In genomic region chr2:241356871-241357260, GRCh38 we compare ENCODE assay signal across 8 cellular contexts. TPM values are rescaled to one million over a fixed set of nuclear protein-coding genes. Genes with fewer than 3 reads are reported as not detected.
DNase-seq lines count a peak whose midpoint lies in the region; ATAC-seq, FAIRE-seq and TF ChIP-seq lines count a peak whose summit lies in the region.

No MANE protein-coding gene starts in this region.

- H3K9me3 ChIP-seq in HepG2 (ENCODE audit: low read length): no peaks in the 10 kb centered on the region

- no peaks in the 10 kb centered on the region; a peak in 1 of 5 replicates for H3K27me3 ChIP-seq in HepG2 (ENCODE audit: control insufficient read depth in 1 of 2, insufficient read depth in 2 of 2, low read length in 2 of 2)

- FAIRE-seq in HepG2 (lab: Jason Lieb, UNC): no peak

- no peak for TF ChIP-seq RAD21 in HepG2 (CRISPR knock-in tag; IDR thresholded peaks at IDR 0.05)

- WGBS in HepG2 (ENCODE audit: low lambda C conversion rate): 0% methylated on average over 5 of the region's 5 CpGs

- H4K20me1 ChIP-seq in HepG2 (ENCODE audit: insufficient read depth, low read length): peaks cover 38% of the 10 kb centered on the region

- intact Hi-C loops in activated naive CD4-positive, alpha-beta T cell treated with anti-CD3 and anti-CD28 coated beads for 36 hours (cut with micrococcal nuclease): loop anchor here (1.0 to 5.0 kb wide), 7 partner anchors 42 to 790 kb away; partner anchors contain the start of genes DTYMK, HDLBP, ING5 and PPP1R7
- intact Hi-C loops in HepG2 (cut with micrococcal nuclease; ENCODE audit: unreplicated experiment): loop anchor here (2.0 to 10.0 kb wide), 3 partner anchors 76 to 148 kb away; partner anchors contain the start of gene STK25

- CTCF ChIA-PET in activated naive CD4-positive, alpha-beta T cell treated with anti-CD3 and anti-CD28 coated beads for 36 hours (lab: Charles Lee): no interaction called here
- CTCF ChIA-PET in HepG2 (lab: Yijun Ruan, JAX; ENCODE audit: low intra/inter-chr PET ratio, low total read pairs): no interaction called here

- peaks cover 84% of the 10 kb centered on the region for H3K4me1 ChIP-seq in HepG2 (ENCODE audit: insufficient read depth, low read length)

- TF ChIP-seq CTCF in HepG2 (CRISPR knock-in tag; IDR thresholded peaks at IDR 0.05) (no peak), type B pancreatic cell (conservative IDR thresholded peaks at IDR 0.05) (no peak)

- no peak for DNase-seq in activated naive CD4-positive, alpha-beta T cell treated with anti-CD3 and anti-CD28 coated beads for 36 hours
- DNase-seq in activated naive CD4-positive, alpha-beta T cell (lab: John Stamatoyannopoulos, UW): no peak
- no peak for DNase-seq in activated naive CD8-positive, alpha-beta T cell treated with anti-CD3 and anti-CD28 coated beads for 36 hours
- DNase-seq in HepG2 (ENCODE audit: low spot score) (no peak), type B pancreatic cell (ENCODE audit: extremely low spot score, unreplicated experiment) (no peak), NOMO-1 treated with DMSO at 0.1 percent for 48 hours (lab: John Stamatoyannopoulos, UW; ENCODE audit: unreplicated experiment) (no peak)

- peak overlapping the region; percentile 90 for H3K4me2 ChIP-seq in HepG2 (ENCODE audit: low read depth, low read length)

- no peaks in the 10 kb centered on the region for H3K27me3 Mint-ChIP-seq in activated naive CD4-positive, alpha-beta T cell treated with anti-CD3 and anti-CD28 coated beads for 36 hours (ENCODE audit: low read depth)
- H3K27me3 Mint-ChIP-seq in activated naive CD8-positive, alpha-beta T cell treated with anti-CD3 and anti-CD28 coated beads for 36 hours: no peaks in the 10 kb centered on the region
- H3K27me3 Mint-ChIP-seq in type B pancreatic cell: no peaks in the 10 kb centered on the region

- H3K4me3 ChIP-seq in HepG2 (replicated peaks in 1 of 3; ENCODE audit: insufficient read depth in 1 of 3, low read depth in 2 of 3, low read length in 3 of 3): peak overlapping the region; percentile 83 to 96 (median 94)

- peaks cover 59% of the 10 kb centered on the region for H3K79me2 ChIP-seq in HepG2 (ENCODE audit: insufficient read depth, low read length)

- ATAC-seq in HepG2 (no peak), GM18519 (IDR thresholded peaks at IDR 0.05; ENCODE audit: low FRiP score, unreplicated experiment) (no peak), HG02938 (IDR thresholded peaks at IDR 0.05; ENCODE audit: unreplicated experiment) (no peak)

- POLR2A ChIA-PET in HepG2 (lab: Yijun Ruan, JAX): interaction anchor here (1.0 to 1.1 kb wide), 4 partner anchors 18 to 42 kb away, joined by 3 to 16 read pairs (median 4); partner anchors contain the start of genes HDLBP and SEPTIN2

- H3K9ac ChIP-seq in HepG2 (ENCODE audit: insufficient read depth, low read depth, low read length): peak overlapping the region; percentile 89

- peaks cover 17% of the 10 kb centered on the region for H3K36me3 Mint-ChIP-seq in activated naive CD4-positive, alpha-beta T cell treated with anti-CD3 and anti-CD28 coated beads for 36 hours (ENCODE audit: low read depth)
- H3K36me3 Mint-ChIP-seq in activated naive CD8-positive, alpha-beta T cell treated with anti-CD3 and anti-CD28 coated beads for 36 hours: peaks cover 12% of the 10 kb centered on the region
- peaks cover 4% of the 10 kb centered on the region for H3K36me3 Mint-ChIP-seq in type B pancreatic cell

- TF ChIP-seq POLR2A in HepG2 (IDR thresholded peaks at IDR 0.05; ENCODE audit: insufficient read depth in 1 of 2, low read depth in 2 of 2, low read length in 2 of 2): no peak

- H3K4me1 Mint-ChIP-seq in activated naive CD4-positive, alpha-beta T cell treated with anti-CD3 and anti-CD28 coated beads for 36 hours (ENCODE audit: low read depth): peaks cover 27% of the 10 kb centered on the region
- H3K4me1 Mint-ChIP-seq in activated naive CD8-positive, alpha-beta T cell treated with anti-CD3 and anti-CD28 coated beads for 36 hours: peaks cover 30% of the 10 kb centered on the region
- peaks cover 45% of the 10 kb centered on the region for H3K4me1 Mint-ChIP-seq in type B pancreatic cell (ENCODE audit: unreplicated experiment)

- peak overlapping the region; percentile 69 for H3K27ac ChIP-seq in HepG2 (ENCODE audit: extremely low read length, insufficient read depth, low read length)

- peak overlapping the region; percentile 78 for H3K4me3 Mint-ChIP-seq in activated naive CD4-positive, alpha-beta T cell treated with anti-CD3 and anti-CD28 coated beads for 36 hours
- H3K4me3 Mint-ChIP-seq in activated naive CD8-positive, alpha-beta T cell treated with anti-CD3 and anti-CD28 coated beads for 36 hours: peak overlapping the region; percentile 79
- peak overlapping the region; percentile 89 for H3K4me3 Mint-ChIP-seq in type B pancreatic cell

- BruUV-seq in HepG2 (replicated peaks; lab: Mats Ljungman, UMichigan): no TSS peak

- no peaks in the 10 kb centered on the region for H3K9me3 Mint-ChIP-seq in activated naive CD4-positive, alpha-beta T cell treated with anti-CD3 and anti-CD28 coated beads for 36 hours
- H3K9me3 Mint-ChIP-seq in activated naive CD8-positive, alpha-beta T cell treated with anti-CD3 and anti-CD28 coated beads for 36 hours: no peaks in the 10 kb centered on the region
- H3K9me3 Mint-ChIP-seq in type B pancreatic cell: no peaks in the 10 kb centered on the region

- in situ Hi-C loops in HepG2 (cut with HindIII; ENCODE audit: extremely low pct_ligation_motif_present, low pct_unique_long_range_greater_than_20kb): no loop called here

- no peak overlapping the region for H2AFZ ChIP-seq in HepG2 (ENCODE audit: low read length)

- H3K36me3 ChIP-seq in HepG2 (replicated peaks in 1 of 2; ENCODE audit: control insufficient read depth in 1 of 2, insufficient read depth in 2 of 2, low read length in 2 of 2): peaks cover 2 to 27% of the 10 kb centered on the region in 2 experiments; a peak in 3 of 5 replicates

- TF ChIP-seq EP300 in HepG2 (IDR thresholded peaks at IDR 0.05; ENCODE audit: low read depth in 2 of 2, low read length in 2 of 2): no peak
- no peak for TF ChIP-seq EP300 in HepG2 (CRISPR knock-in tag; IDR thresholded peaks at IDR 0.05; ENCODE audit: borderline replicate concordance)

- no peak overlapping the region for H3K27ac Mint-ChIP-seq in activated naive CD4-positive, alpha-beta T cell treated with anti-CD3 and anti-CD28 coated beads for 36 hours
- peak overlapping the region; percentile 58 for H3K27ac Mint-ChIP-seq in activated naive CD8-positive, alpha-beta T cell treated with anti-CD3 and anti-CD28 coated beads for 36 hours
- peak overlapping the region; percentile 58 for H3K27ac Mint-ChIP-seq in type B pancreatic cell

RNA-seq across cellular contexts. Expression of gene FARP2, which starts 0.8 kb away (rescaled TPM):
- 10 to 100 TPM; 19.5 to 19.6 TPM for total RNA-seq in activated naive CD4-positive, alpha-beta T cell treated with anti-CD3 and anti-CD28 coated beads for 36 hours
- total RNA-seq in activated naive CD8-positive, alpha-beta T cell treated with anti-CD3 and anti-CD28 coated beads for 36 hours: 10 to 100 TPM; 32.7 to 36.8 TPM
- total RNA-seq in HepG2 (2016; rRNA removed; fragmentation: Illumina TruSeq; extraction: Trizol): 43.3 and 45.4 TPM in 2 replicates
- total RNA-seq in HepG2 (2016; cell fraction: cytosol; rRNA removed; fragmentation: Illumina TruSeq; extraction: Trizol; ENCODE audit: low read depth): 60.7 and 66.0 TPM in 2 replicates
- total RNA-seq in HepG2 (2016; cell fraction: insoluble cytoplasmic fraction; rRNA removed; fragmentation: Illumina TruSeq; extraction: Trizol): 39.9 and 41.1 TPM in 2 replicates
- total RNA-seq in HepG2 (2016; cell fraction: membrane; rRNA removed; fragmentation: Illumina TruSeq; extraction: Trizol): 26.8 and 27.2 TPM in 2 replicates
- total RNA-seq in HepG2 (2016; cell fraction: nucleus; rRNA removed; fragmentation: Illumina TruSeq; extraction: Trizol): 40.7 and 47.5 TPM in 2 replicates
- 28.0 and 29.5 TPM in 2 replicates for polyA plus RNA-seq in HepG2 (2011; rRNA removed)
- polyA plus RNA-seq in HepG2 (2011; cell fraction: cytosol; rRNA removed): 14.2 and 16.0 TPM in 2 replicates
- polyA plus RNA-seq in HepG2 (2011; cell fraction: nucleus; rRNA removed): 67.3 and 75.5 TPM in 2 replicates
- polyA plus RNA-seq in HepG2 (2012): 28.7 and 33.3 TPM in 2 replicates
- polyA plus RNA-seq in HepG2 (2016; cell fraction: cytosol; fragmentation: Illumina TruSeq; extraction: Trizol; ENCODE audit: low read depth): 3.3 and 4.4 TPM in 2 replicates
- 24.1 and 27.0 TPM in 2 replicates for polyA plus RNA-seq in HepG2 (2016; cell fraction: insoluble cytoplasmic fraction; fragmentation: Illumina TruSeq; extraction: Trizol; ENCODE audit: low read depth)
- 6.7 and 9.3 TPM in 2 replicates for polyA plus RNA-seq in HepG2 (2016; cell fraction: membrane; fragmentation: Illumina TruSeq; extraction: Trizol; ENCODE audit: low read depth)
- 43.0 and 49.1 TPM in 2 replicates for polyA plus RNA-seq in HepG2 (2016; cell fraction: nucleus; fragmentation: Illumina TruSeq; extraction: Trizol; ENCODE audit: insufficient read depth, low read depth)
- 62.3 and 67.5 TPM in 2 replicates for polyA minus RNA-seq in HepG2 (2011; rRNA and poly(A)+ RNA removed; ENCODE audit: low replicate concordance)
- 23.7 and 25.8 TPM in 2 replicates for polyA minus RNA-seq in HepG2 (2011; cell fraction: cytosol; rRNA and poly(A)+ RNA removed)
- 56.9 and 62.9 TPM in 2 replicates for polyA minus RNA-seq in HepG2 (2011; cell fraction: nucleus; rRNA and poly(A)+ RNA removed)
- 62.5 and 71.1 TPM in 2 replicates for total RNA-seq in type B pancreatic cell (ENCODE audit: low replicate concordance)

RNA-seq across cellular contexts. Expression of gene SEPTIN2, which starts 41.1 kb away (rescaled TPM):
- total RNA-seq in activated naive CD4-positive, alpha-beta T cell treated with anti-CD3 and anti-CD28 coated beads for 36 hours: 100 to 1,000 TPM; 216 to 227 TPM
- 100 to 1,000 TPM; 263 to 265 TPM for total RNA-seq in activated naive CD8-positive, alpha-beta T cell treated with anti-CD3 and anti-CD28 coated beads for 36 hours
- total RNA-seq in HepG2 (2016; rRNA removed; fragmentation: Illumina TruSeq; extraction: Trizol): 493 and 750 TPM in 2 replicates
- total RNA-seq in HepG2 (2016; cell fraction: cytosol; rRNA removed; fragmentation: Illumina TruSeq; extraction: Trizol; ENCODE audit: low read depth): 68.0 and 78.0 TPM in 2 replicates
- total RNA-seq in HepG2 (2016; cell fraction: insoluble cytoplasmic fraction; rRNA removed; fragmentation: Illumina TruSeq; extraction: Trizol): 485 and 732 TPM in 2 replicates
- total RNA-seq in HepG2 (2016; cell fraction: membrane; rRNA removed; fragmentation: Illumina TruSeq; extraction: Trizol): 155 and 168 TPM in 2 replicates
- 303 and 351 TPM in 2 replicates for total RNA-seq in HepG2 (2016; cell fraction: nucleus; rRNA removed; fragmentation: Illumina TruSeq; extraction: Trizol)
- polyA plus RNA-seq in HepG2 (2011; rRNA removed): 579 and 733 TPM in 2 replicates
- 208 and 366 TPM in 2 replicates for polyA plus RNA-seq in HepG2 (2011; cell fraction: cytosol; rRNA removed)
- polyA plus RNA-seq in HepG2 (2011; cell fraction: nucleus; rRNA removed): 383 and 475 TPM in 2 replicates
- 320 and 513 TPM in 2 replicates for polyA plus RNA-seq in HepG2 (2012)
- 35.1 and 36.8 TPM in 2 replicates for polyA plus RNA-seq in HepG2 (2016; cell fraction: cytosol; fragmentation: Illumina TruSeq; extraction: Trizol; ENCODE audit: low read depth)
- polyA plus RNA-seq in HepG2 (2016; cell fraction: insoluble cytoplasmic fraction; fragmentation: Illumina TruSeq; extraction: Trizol; ENCODE audit: low read depth): 746 and 761 TPM in 2 replicates
- polyA plus RNA-seq in HepG2 (2016; cell fraction: membrane; fragmentation: Illumina TruSeq; extraction: Trizol; ENCODE audit: low read depth): 102 and 104 TPM in 2 replicates
- 515 and 562 TPM in 2 replicates for polyA plus RNA-seq in HepG2 (2016; cell fraction: nucleus; fragmentation: Illumina TruSeq; extraction: Trizol; ENCODE audit: insufficient read depth, low read depth)
- 234 and 609 TPM in 2 replicates for polyA minus RNA-seq in HepG2 (2011; rRNA and poly(A)+ RNA removed; ENCODE audit: low replicate concordance)
- polyA minus RNA-seq in HepG2 (2011; cell fraction: cytosol; rRNA and poly(A)+ RNA removed): 218 and 237 TPM in 2 replicates
- polyA minus RNA-seq in HepG2 (2011; cell fraction: nucleus; rRNA and poly(A)+ RNA removed): 446 and 458 TPM in 2 replicates
- 333 and 425 TPM in 2 replicates for total RNA-seq in type B pancreatic cell (ENCODE audit: low replicate concordance)

RNA-seq across cellular contexts. Expression of gene HDLBP, which starts 41.4 kb away (rescaled TPM):
- 100 to 1,000 TPM; 278 to 297 TPM for total RNA-seq in activated naive CD4-positive, alpha-beta T cell treated with anti-CD3 and anti-CD28 coated beads for 36 hours
- 100 to 1,000 TPM; 272 to 286 TPM for total RNA-seq in activated naive CD8-positive, alpha-beta T cell treated with anti-CD3 and anti-CD28 coated beads for 36 hours
- total RNA-seq in HepG2 (2016; rRNA removed; fragmentation: Illumina TruSeq; extraction: Trizol) (707 and 912 TPM in 2 replicates), type B pancreatic cell (ENCODE audit: low replicate concordance) (466 and 659 TPM in 2 replicates)
- 195 and 216 TPM in 2 replicates for total RNA-seq in HepG2 (2016; cell fraction: cytosol; rRNA removed; fragmentation: Illumina TruSeq; extraction: Trizol; ENCODE audit: low read depth)
- 687 and 831 TPM in 2 replicates for total RNA-seq in HepG2 (2016; cell fraction: insoluble cytoplasmic fraction; rRNA removed; fragmentation: Illumina TruSeq; extraction: Trizol)
- 620 and 676 TPM in 2 replicates for total RNA-seq in HepG2 (2016; cell fraction: membrane; rRNA removed; fragmentation: Illumina TruSeq; extraction: Trizol)
- 437 and 494 TPM in 2 replicates for total RNA-seq in HepG2 (2016; cell fraction: nucleus; rRNA removed; fragmentation: Illumina TruSeq; extraction: Trizol)
- 434 and 464 TPM in 2 replicates for polyA plus RNA-seq in HepG2 (2011; rRNA removed)
- polyA plus RNA-seq in HepG2 (2011; cell fraction: cytosol; rRNA removed): 419 and 448 TPM in 2 replicates
- 618 and 764 TPM in 2 replicates for polyA plus RNA-seq in HepG2 (2011; cell fraction: nucleus; rRNA removed)
- polyA plus RNA-seq in HepG2 (2012): 461 and 517 TPM in 2 replicates
- 179 and 188 TPM in 2 replicates for polyA plus RNA-seq in HepG2 (2016; cell fraction: cytosol; fragmentation: Illumina TruSeq; extraction: Trizol; ENCODE audit: low read depth)
- polyA plus RNA-seq in HepG2 (2016; cell fraction: insoluble cytoplasmic fraction; fragmentation: Illumina TruSeq; extraction: Trizol; ENCODE audit: low read depth): 695 and 895 TPM in 2 replicates
- polyA plus RNA-seq in HepG2 (2016; cell fraction: membrane; fragmentation: Illumina TruSeq; extraction: Trizol; ENCODE audit: low read depth): 483 and 563 TPM in 2 replicates
- polyA plus RNA-seq in HepG2 (2016; cell fraction: nucleus; fragmentation: Illumina TruSeq; extraction: Trizol; ENCODE audit: insufficient read depth, low read depth): 674 and 742 TPM in 2 replicates
- 303 and 643 TPM in 2 replicates for polyA minus RNA-seq in HepG2 (2011; rRNA and poly(A)+ RNA removed; ENCODE audit: low replicate concordance)
- 590 and 596 TPM in 2 replicates for polyA minus RNA-seq in HepG2 (2011; cell fraction: cytosol; rRNA and poly(A)+ RNA removed)
- 603 and 678 TPM in 2 replicates for polyA minus RNA-seq in HepG2 (2011; cell fraction: nucleus; rRNA and poly(A)+ RNA removed)
